ENCODE assay signal across 12 cellular contexts in the genomic region with DNA sequence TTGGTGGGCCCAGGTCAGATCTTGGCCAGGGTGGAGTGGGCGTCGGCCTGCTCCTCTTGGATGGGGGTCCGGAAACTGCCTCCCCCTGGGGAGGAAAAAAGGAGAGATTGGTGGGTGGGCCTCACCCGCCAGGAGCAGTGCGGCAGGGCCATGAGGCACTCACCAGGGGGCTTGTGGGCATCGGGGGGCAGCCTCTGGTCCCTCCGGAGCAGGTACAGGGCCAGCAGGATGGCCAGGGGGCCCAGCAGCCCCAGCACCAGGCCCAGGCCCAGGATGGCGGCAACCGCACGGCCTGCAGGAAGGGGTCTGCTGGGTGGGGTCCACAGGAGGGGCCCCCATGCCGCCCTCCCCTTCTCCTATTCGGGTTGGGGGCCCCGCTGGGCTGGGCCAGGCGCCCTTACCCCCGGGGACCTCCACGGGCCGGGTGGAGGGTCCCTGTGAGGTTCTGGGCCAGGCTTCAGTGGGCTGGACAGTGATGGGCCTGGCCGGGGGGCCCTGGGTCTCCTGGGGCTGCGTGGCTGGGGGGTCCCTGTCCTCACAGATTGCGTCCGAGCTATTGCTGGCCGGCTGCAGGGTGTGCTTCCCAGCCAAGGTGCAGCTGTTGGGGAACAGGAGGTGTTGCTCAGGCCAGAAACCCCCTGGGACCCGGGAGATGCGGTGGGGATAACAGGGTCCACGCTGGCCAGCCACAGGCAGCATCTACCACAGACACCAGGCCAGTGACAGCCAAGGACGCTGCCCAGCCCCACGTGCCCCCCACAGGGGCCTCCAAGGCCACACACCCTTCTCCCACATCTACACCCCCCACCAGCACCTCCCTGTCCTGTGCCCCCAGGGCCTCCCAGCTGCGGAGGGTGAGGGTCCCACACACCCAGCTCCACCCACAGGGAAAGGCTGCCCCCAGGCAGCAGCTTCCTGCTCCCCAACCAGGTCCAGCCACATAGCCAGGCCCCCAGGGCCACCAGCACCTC. TPM values are rescaled to one million over a fixed set of nuclear protein-coding genes. Genes with fewer than 3 reads are reported as not detected.
DNase-seq lines count a peak whose midpoint lies in the region; ATAC-seq and TF ChIP-seq lines count a peak whose summit lies in the region.
"Had no signal": no experiment of that assay in that cellular context is flagged by ENCODE, and none has a peak within 500 bp of the region (broad histone marks: within the 10 kb centered on the region; RNA-seq: fewer than 3 reads in every experiment).

No MANE protein-coding gene starts in this region.

- H3K4me1 Mint-ChIP-seq in activated CD8-positive, alpha-beta T cell treated with anti-CD3 and anti-CD28 coated beads, Interleukin-2, amount 10 ng/mL, durations not matched to agents 7 days and 5 days (ENCODE audit: low read depth) = peaks cover 56% of the 10 kb centered on the region
- H3K4me1 Mint-ChIP-seq in HFFc6 (ENCODE audit: low read depth) = peaks cover 13% of the 10 kb centered on the region

- TF ChIP-seq CTCF in left ventricle myocardium inferior (IDR thresholded peaks at IDR 0.05; ENCODE audit: borderline replicate concordance) = no peak
- TF ChIP-seq CTCF in upper lobe of right lung (IDR thresholded peaks at IDR 0.05) = no peak
- TF ChIP-seq CTCF in HFFc6 (IDR thresholded peaks at IDR 0.05) = no peak

- H3K4me1 ChIP-seq in left ventricle myocardium inferior (peaks cover 64% of the 10 kb centered on the region), upper lobe of right lung (peaks cover 12% of the 10 kb centered on the region)
- H3K4me1 ChIP-seq: ascending aorta had no signal

- DNase-seq in Right ventricle myocardium inferior (ENCODE audit: missing footprints) (peak; percentile 41), cardiac septum (ENCODE audit: low spot score) (no peak), left ventricle myocardium inferior (peak; percentile 11), upper lobe of right lung (no peak), HFFc6 (no peak)
- DNase-seq in activated CD8-positive, alpha-beta T cell treated with anti-CD3 and anti-CD28 coated beads, Interleukin-2, amount 10 ng/mL, durations not matched to agents 7 days and 5 days = no peak
- DNase-seq: NCI-H1930, small intestine had no signal

- H3K36me3 Mint-ChIP-seq in activated CD8-positive, alpha-beta T cell treated with anti-CD3 and anti-CD28 coated beads, Interleukin-2, amount 10 ng/mL, durations not matched to agents 7 days and 5 days (ENCODE audit: low read depth) = peaks cover 6% of the 10 kb centered on the region
- H3K36me3 Mint-ChIP-seq in HFFc6 (ENCODE audit: low read depth) = peaks cover 4% of the 10 kb centered on the region; the same call in 1 of the 2 replicates

- POLR2A ChIA-PET in activated CD8-positive, alpha-beta T cell treated with anti-CD3 and anti-CD28 coated beads, Interleukin-2, amount 10 ng/mL, durations not matched to agents 7 days and 5 days (lab: Charles Lee) = interaction anchor here (0.9 kb wide), 1 partner anchor 19 kb away, joined by 4 read pairs; no protein-coding TSS in a partner anchor

- H3K9me3 Mint-ChIP-seq in activated CD8-positive, alpha-beta T cell treated with anti-CD3 and anti-CD28 coated beads, Interleukin-2, amount 10 ng/mL, durations not matched to agents 7 days and 5 days (ENCODE audit: insufficient read depth) = no peaks in the 10 kb centered on the region
- no peaks in the 10 kb centered on the region for H3K9me3 Mint-ChIP-seq in HFFc6
- H3K9me3 Mint-ChIP-seq: neural crest cell had no signal

- H3K27ac ChIP-seq in left ventricle myocardium inferior (replicated peaks) = peak overlapping the region; percentile 80
- peak overlapping the region; percentile 71 for H3K27ac ChIP-seq in upper lobe of right lung
- H3K27ac ChIP-seq: ascending aorta had no signal

- H3K4me3 Mint-ChIP-seq in activated CD8-positive, alpha-beta T cell treated with anti-CD3 and anti-CD28 coated beads, Interleukin-2, amount 10 ng/mL, durations not matched to agents 7 days and 5 days = peak overlapping the region; percentile 18
- no peak overlapping the region for H3K4me3 Mint-ChIP-seq in HFFc6
- H3K4me3 Mint-ChIP-seq: neural crest cell had no signal

- no peaks in the 10 kb centered on the region for H3K9me3 ChIP-seq in left ventricle myocardium inferior (replicated peaks)
- H3K9me3 ChIP-seq in upper lobe of right lung = no peaks in the 10 kb centered on the region
- H3K9me3 ChIP-seq: ascending aorta had no signal

- H3K36me3 ChIP-seq in left ventricle myocardium inferior (peaks cover 7% of the 10 kb centered on the region), upper lobe of right lung (peaks cover 3% of the 10 kb centered on the region)

- no peaks in the 10 kb centered on the region for H3K27me3 Mint-ChIP-seq in activated CD8-positive, alpha-beta T cell treated with anti-CD3 and anti-CD28 coated beads, Interleukin-2, amount 10 ng/mL, durations not matched to agents 7 days and 5 days (ENCODE audit: low read depth)
- H3K27me3 Mint-ChIP-seq in HFFc6 (ENCODE audit: insufficient read depth) = no peaks in the 10 kb centered on the region

- CTCF ChIA-PET in activated CD8-positive, alpha-beta T cell treated with anti-CD3 and anti-CD28 coated beads, Interleukin-2, amount 10 ng/mL, durations not matched to agents 7 days and 5 days (lab: Charles Lee) = interaction anchor here (0.5 kb wide), 1 partner anchor 47 kb away, joined by 3 read pairs; no protein-coding TSS in a partner anchor

- H3K4me3 ChIP-seq in left ventricle myocardium inferior (peak overlapping the region; percentile 61), upper lobe of right lung (no peak overlapping the region)
- H3K4me3 ChIP-seq: ascending aorta had no signal

- peaks cover 19% of the 10 kb centered on the region for H3K27me3 ChIP-seq in left ventricle myocardium inferior (ENCODE audit: low read depth)
- H3K27me3 ChIP-seq in upper lobe of right lung = peaks cover 9% of the 10 kb centered on the region

- ATAC-seq in Right ventricle myocardium inferior = no peak
- no peak for ATAC-seq in activated CD8-positive, alpha-beta T cell treated with anti-CD3 and anti-CD28 coated beads, Interleukin-2, amount 10 ng/mL, durations not matched to agents 7 days and 5 days
- ATAC-seq in upper lobe of right lung = no peak
- no peak for ATAC-seq in HG02973 (IDR thresholded peaks at IDR 0.05; ENCODE audit: unreplicated experiment)
- ATAC-seq in HG03175 (IDR thresholded peaks at IDR 0.05; ENCODE audit: unreplicated experiment) = no peak

- intact Hi-C loops in Right ventricle myocardium inferior (cut with DNase I) = no loop called here
- intact Hi-C loops in cardiac septum (cut with DNase I) = no loop called here
- intact Hi-C loops in left ventricle myocardium inferior (cut with micrococcal nuclease) = no loop called here
- intact Hi-C loops in upper lobe of right lung (cut with DNase I) = no loop called here

- no peak overlapping the region for H3K27ac Mint-ChIP-seq in activated CD8-positive, alpha-beta T cell treated with anti-CD3 and anti-CD28 coated beads, Interleukin-2, amount 10 ng/mL, durations not matched to agents 7 days and 5 days
- no peak overlapping the region for H3K27ac Mint-ChIP-seq in HFFc6

RNA-seq across cellular contexts. Expression of gene TNFRSF4, which starts 2.1 kb away (rescaled TPM):
- total RNA-seq in Right ventricle myocardium inferior = 1.4 TPM
- 4.3 TPM for total RNA-seq in cardiac septum
- total RNA-seq in activated CD8-positive, alpha-beta T cell treated with anti-CD3 and anti-CD28 coated beads, Interleukin-2, amount 10 ng/mL, durations not matched to agents 7 days and 5 days = 1 to 10 TPM; 1.6 to 2.9 TPM
- 2.2 TPM for total RNA-seq in left ventricle myocardium inferior
- 7.7 TPM for total RNA-seq in upper lobe of right lung
- total RNA-seq in HFFc6 (2021; fragmentation: NEBNext Ultra II Directional; extraction: Animal tissue kit (Norgen Biotek cat#: 25700)) = under 1 TPM in 1 of 6 experiments, not detected in 5; 0.17 TPM

RNA-seq across cellular contexts. Expression of gene TNFRSF18, which starts 5.4 kb away (rescaled TPM):
- not detected for total RNA-seq in Right ventricle myocardium inferior
- total RNA-seq in cardiac septum = 0.19 TPM
- 10 to 100 TPM; 17.5 to 18.8 TPM for total RNA-seq in activated CD8-positive, alpha-beta T cell treated with anti-CD3 and anti-CD28 coated beads, Interleukin-2, amount 10 ng/mL, durations not matched to agents 7 days and 5 days
- not detected for total RNA-seq in left ventricle myocardium inferior
- total RNA-seq in upper lobe of right lung = 0.98 TPM
- total RNA-seq in HFFc6 (2021; fragmentation: NEBNext Ultra II Directional; extraction: Animal tissue kit (Norgen Biotek cat#: 25700)) = not detected
- total RNA-seq: ascending aorta, neural crest cell had no signal

RNA-seq across cellular contexts. Expression of gene SDF4, which starts 20.0 kb away (rescaled TPM):
- 125 TPM for total RNA-seq in Right ventricle myocardium inferior
- total RNA-seq in cardiac septum = 139 TPM
- total RNA-seq in activated CD8-positive, alpha-beta T cell treated with anti-CD3 and anti-CD28 coated beads, Interleukin-2, amount 10 ng/mL, durations not matched to agents 7 days and 5 days = 10 to 100 TPM; 96.9 to 99.3 TPM
- total RNA-seq in left ventricle myocardium inferior = 114 TPM
- total RNA-seq in upper lobe of right lung = 132 TPM
- 100 to 1,000 TPM; 182 to 231 (median 196) TPM for total RNA-seq in HFFc6 (2021; fragmentation: NEBNext Ultra II Directional; extraction: Animal tissue kit (Norgen Biotek cat#: 25700))

RNA-seq across cellular contexts. Expression of gene B3GALT6, which starts 20.2 kb away (rescaled TPM):
- total RNA-seq in Right ventricle myocardium inferior (8.3 TPM), cardiac septum (11.1 TPM), left ventricle myocardium inferior (7.9 TPM), upper lobe of right lung (16.7 TPM)
- total RNA-seq in activated CD8-positive, alpha-beta T cell treated with anti-CD3 and anti-CD28 coated beads, Interleukin-2, amount 10 ng/mL, durations not matched to agents 7 days and 5 days = 10 to 100 TPM; 21.2 to 22.4 TPM
- 10 to 100 TPM; 24.5 to 35.7 (median 25.8) TPM for total RNA-seq in HFFc6 (2021; fragmentation: NEBNext Ultra II Directional; extraction: Animal tissue kit (Norgen Biotek cat#: 25700))

RNA-seq across cellular contexts. Expression of gene C1QTNF12, which starts 34.7 kb away (rescaled TPM):
- total RNA-seq in Right ventricle myocardium inferior = 0.57 TPM
- 2.6 TPM for total RNA-seq in cardiac septum
- total RNA-seq in activated CD8-positive, alpha-beta T cell treated with anti-CD3 and anti-CD28 coated beads, Interleukin-2, amount 10 ng/mL, durations not matched to agents 7 days and 5 days = 1 to 10 TPM; 1.8 to 2.2 TPM
- 0.55 TPM for total RNA-seq in left ventricle myocardium inferior
- total RNA-seq in upper lobe of right lung = 2.6 TPM
- total RNA-seq in HFFc6 (2021; fragmentation: NEBNext Ultra II Directional; extraction: Animal tissue kit (Norgen Biotek cat#: 25700)) = 1 to 10 TPM in 3 of 6 experiments, under 1 TPM in 3; 0.31 to 1.7 (median 1.1) TPM
- total RNA-seq: ascending aorta had no signal

Comparison
In these comparisons a context has a peak if more than half of its experiments do, and no peak if none do; other contexts are left out.
1. DNase-seq: peak in Right ventricle myocardium inferior (single experiment) and left ventricle myocardium inferior (single experiment); none in cardiac septum (single experiment), activated CD8-positive, alpha-beta T cell treated with anti-CD3 and anti-CD28 coated beads, Interleukin-2, amount 10 ng/mL, durations not matched to agents 7 days and 5 days (single experiment), upper lobe of right lung (single experiment) and HFFc6 (single experiment).